ENCODE assay signal across 9 cellular contexts in genomic region chr1:17826165-17826488, GRCh38.
DNase-seq lines count a peak whose midpoint lies in the region; ATAC-seq and TF ChIP-seq lines count a peak whose summit lies in the region.
"Had no signal": no experiment of that assay in that cellular context is flagged by ENCODE, and none has a peak within 500 bp of the region (broad histone marks: within the 10 kb centered on the region; RNA-seq: fewer than 3 reads in every experiment).

No MANE protein-coding gene starts in this region.

- DNase-seq in NCI-H1694 (lab: John Stamatoyannopoulos, UW) (peak; percentile 7), NCI-H1694 treated with DMSO at 0.1 percent for 48 hours (lab: John Stamatoyannopoulos, UW) (no peak), NCI-H82 treated with DMSO at 0.1 percent for 48 hours (lab: John Stamatoyannopoulos, UW; ENCODE audit: unreplicated experiment) (peak; percentile 10), epithelial cell of proximal tubule (ENCODE audit: low read depth) (no peak), neural progenitor cell (ENCODE audit: low spot score) (peak; percentile 74), NCI-H1105 (lab: John Stamatoyannopoulos, UW) (no peak)
- DNase-seq in effector CD8-positive, alpha-beta T cell (lab: John Stamatoyannopoulos, UW) = no peak
- DNase-seq: CD4-positive, CD25-positive, alpha-beta regulatory T cell had no signal

- no peak for ATAC-seq in GM18858 (IDR thresholded peaks at IDR 0.05; ENCODE audit: unreplicated experiment)

- H2AFZ ChIP-seq in neural progenitor cell (replicated peaks) = no peak overlapping the region

- peaks cover 5% of the 10 kb centered on the region for H4K20me1 ChIP-seq in neural progenitor cell (ENCODE audit: low read depth)

- no peaks in the 10 kb centered on the region for H3K36me3 Mint-ChIP-seq in neural progenitor cell
- H3K36me3 Mint-ChIP-seq: CD4-positive, CD25-positive, alpha-beta regulatory T cell had no signal

- H3K27me3 Mint-ChIP-seq in neural progenitor cell (ENCODE audit: insufficient read depth, low read depth) = peaks cover 8% of the 10 kb centered on the region

- no peaks in the 10 kb centered on the region for H3K36me3 ChIP-seq in neural progenitor cell

- H3K9me3 ChIP-seq in neural progenitor cell (ENCODE audit: low read depth) = no peaks in the 10 kb centered on the region

- H3K4me3 ChIP-seq in epithelial cell of proximal tubule (ENCODE audit: low read depth, low read length) (no peak overlapping the region), neural progenitor cell (no peak overlapping the region)

- no peak overlapping the region for H3K4me3 Mint-ChIP-seq in neural progenitor cell

- H3F3A ChIP-seq in neural progenitor cell (ENCODE audit: low read depth) = no peaks in the 10 kb centered on the region

- no peaks in the 10 kb centered on the region for H3K4me1 Mint-ChIP-seq in neural progenitor cell

- H3K27ac Mint-ChIP-seq in neural progenitor cell = no peak overlapping the region

- peaks cover 5% of the 10 kb centered on the region for H3K4me1 ChIP-seq in neural progenitor cell

- H3K4me2 ChIP-seq in neural progenitor cell = no peak overlapping the region

- no peak overlapping the region for H3K27ac ChIP-seq in neural progenitor cell

- peak; percentile 85 for TF ChIP-seq CTCF in epithelial cell of proximal tubule (conservative IDR thresholded peaks at IDR 0.05; ENCODE audit: low read depth, low read length)
- TF ChIP-seq CTCF in neural progenitor cell (IDR thresholded peaks at IDR 0.05) = peak; percentile 79

- H3K79me2 ChIP-seq in neural progenitor cell (ENCODE audit: low read depth) = no peaks in the 10 kb centered on the region

- H3K27me3 ChIP-seq in neural progenitor cell = no peaks in the 10 kb centered on the region

- no peaks in the 10 kb centered on the region for H3K9me3 Mint-ChIP-seq in neural progenitor cell

- H3K9ac ChIP-seq in neural progenitor cell = no peak overlapping the region

Comparison
In these comparisons a context has a peak if more than half of its experiments do, and no peak if none do; other contexts are left out.
1. DNase-seq: peak in NCI-H1694 (single experiment), NCI-H82 treated with DMSO at 0.1 percent for 48 hours (single experiment) and neural progenitor cell (single experiment); none in NCI-H1694 treated with DMSO at 0.1 percent for 48 hours (single experiment), epithelial cell of proximal tubule (single experiment), effector CD8-positive, alpha-beta T cell (single experiment) and NCI-H1105 (single experiment).